1 cellular context compared by ENCODE assay signal in the genomic region with DNA sequence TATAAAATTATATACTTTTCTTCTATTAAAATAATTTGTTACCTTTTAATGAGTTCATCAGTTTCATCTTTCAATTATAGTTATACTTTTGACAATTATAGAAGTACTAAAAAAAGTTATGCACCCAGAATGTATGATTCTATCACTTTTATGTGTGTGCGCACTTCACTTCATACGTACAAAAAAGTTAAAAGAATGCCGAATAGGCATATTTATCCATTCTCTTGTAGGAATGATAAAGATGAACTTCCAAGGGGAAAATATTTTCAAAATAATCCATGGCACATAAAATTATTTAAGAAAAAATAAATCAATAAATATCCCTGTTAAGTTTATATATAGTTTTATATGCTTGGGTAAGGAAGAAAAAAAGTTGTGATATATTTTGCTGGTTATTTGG.
A peak's percentile ranks its signal among the peaks of the same experiment; 100 is the strongest.
TF ChIP-seq lines count a peak whose summit lies in the region.

No MANE protein-coding gene starts in this region.

TF ChIP-seq in K562, 482 proteins besides CTCF, POLR2A, EP300 and RAD21 (continued from another document):
- no peak for TF ChIP-seq ZBTB33 (CRISPR knock-in tag; IDR thresholded peaks at IDR 0.05)
- TF ChIP-seq PCBP1 (IDR thresholded peaks at IDR 0.05; ENCODE audit: low read depth, low read length, poor library complexity, severe bottlenecking) = no peak
- TF ChIP-seq ZNF408 (CRISPR knock-in tag; IDR thresholded peaks at IDR 0.05; ENCODE audit: low read depth) = no peak
- TF ChIP-seq ZNF282 (CRISPR knock-in tag; IDR thresholded peaks at IDR 0.05) = no peak
- no peak for TF ChIP-seq ZBTB1 (CRISPR knock-in tag; IDR thresholded peaks at IDR 0.05; ENCODE audit: borderline replicate concordance, low read depth)
- no peak for TF ChIP-seq ZNF764 (CRISPR knock-in tag; IDR thresholded peaks at IDR 0.05; ENCODE audit: low read depth)
- 0 out of 2 replicates have a peak, but pooled peaks have one; percentile 7 for TF ChIP-seq MAFK (IDR thresholded peaks at IDR 0.05; ENCODE audit: low read length)
